19 cellular contexts compared by ENCODE assay signal in the genomic region with DNA sequence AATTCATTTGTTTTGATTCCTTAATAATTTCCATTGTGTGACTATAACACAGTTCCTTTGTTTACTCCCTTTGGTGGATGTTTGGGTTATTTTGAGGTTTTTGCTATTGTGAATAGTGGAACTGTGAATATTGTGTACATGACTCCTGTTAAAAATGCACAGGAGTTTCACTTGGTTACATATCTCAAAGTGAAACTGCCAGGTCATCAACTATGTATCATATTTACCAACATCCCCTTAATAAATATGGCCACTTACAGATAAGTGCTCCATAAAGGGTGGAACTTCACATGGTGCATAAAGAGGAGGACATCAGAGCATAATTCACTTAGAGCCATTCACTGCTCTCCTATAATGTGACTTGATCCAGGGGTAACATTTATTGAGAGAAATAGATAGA.
A peak's percentile ranks its signal among the peaks of the same experiment; 100 is the strongest.
DNase-seq lines count a peak whose midpoint lies in the region; ATAC-seq, FAIRE-seq and TF ChIP-seq lines count a peak whose summit lies in the region.
"Had no signal": no experiment of that assay in that cellular context is flagged by ENCODE, and none has a peak within 500 bp of the region (broad histone marks: within the 10 kb centered on the region; RNA-seq: fewer than 3 reads in every experiment).

No MANE protein-coding gene starts in this region.

- BruUV-seq in HepG2 (replicated peaks; lab: Mats Ljungman, UMichigan), result no TSS peak
- no TSS peak for BruUV-seq in mammary epithelial cell (replicated peaks; lab: Mats Ljungman, UMichigan)

- POLR2A ChIA-PET in HepG2 (lab: Yijun Ruan, JAX), result no interaction called here

- H3K79me2 ChIP-seq in HepG2 (ENCODE audit: insufficient read depth, low read length), result no peaks in the 10 kb centered on the region
- no peaks in the 10 kb centered on the region for H3K79me2 ChIP-seq in KMS-11 (ENCODE audit: insufficient read depth, low read depth)
- no peaks in the 10 kb centered on the region for H3K79me2 ChIP-seq in mammary epithelial cell (ENCODE audit: insufficient read depth, low read length)

- CTCF ChIA-PET in HepG2 (lab: Yijun Ruan, JAX; ENCODE audit: low intra/inter-chr PET ratio, low total read pairs) (no interaction called here), mammary epithelial cell (lab: Charles Lee; ENCODE audit: low non-redundant PET) (no interaction called here)

- H3K9me3 ChIP-seq in HepG2 (ENCODE audit: low read length), result no peaks in the 10 kb centered on the region
- H3K9me3 ChIP-seq in right lobe of liver, result no peaks in the 10 kb centered on the region
- H3K9me3 ChIP-seq in mammary epithelial cell (replicated peaks; ENCODE audit: insufficient read depth, low read length), result no peaks in the 10 kb centered on the region

- TF ChIP-seq EP300 in HepG2 (IDR thresholded peaks at IDR 0.05; ENCODE audit: low read depth in 2 of 2, low read length in 2 of 2), result no peak
- no peak for TF ChIP-seq EP300 in HepG2 (CRISPR knock-in tag; IDR thresholded peaks at IDR 0.05; ENCODE audit: borderline replicate concordance)

- FAIRE-seq in HepG2 (lab: Jason Lieb, UNC) (no peak), urothelium cell line (lab: Jason Lieb, UNC) (no peak)
- FAIRE-seq: GM12892, GM19239, H1 had no signal

- dilution Hi-C loops in mammary epithelial cell (cut with HindIII; ENCODE audit: low sequenced_read_pairs), result no loop called here

- H3K4me2 ChIP-seq in HepG2 (ENCODE audit: low read depth, low read length), result no peak overlapping the region
- peak overlapping the region; percentile 52 for H3K4me2 ChIP-seq in KMS-11
- no peak overlapping the region for H3K4me2 ChIP-seq in mammary epithelial cell (ENCODE audit: insufficient read depth, low read depth, low read length)

- no peak for TF ChIP-seq RAD21 in HepG2 (CRISPR knock-in tag; IDR thresholded peaks at IDR 0.05)

- H3K36me3 ChIP-seq in HepG2 (replicated peaks in 1 of 2; ENCODE audit: control insufficient read depth in 1 of 2, insufficient read depth in 2 of 2, low read length in 2 of 2) (no peaks in the 10 kb centered on the region), right lobe of liver (no peaks in the 10 kb centered on the region), KMS-11 (ENCODE audit: insufficient read depth) (no peaks in the 10 kb centered on the region), mammary epithelial cell (ENCODE audit: insufficient read depth, low read length) (no peaks in the 10 kb centered on the region)

- ATAC-seq in HepG2 (no peak), right lobe of liver (no peak)

- H2AFZ ChIP-seq in HepG2 (ENCODE audit: low read length) (no peak overlapping the region), KMS-11 (ENCODE audit: low read depth) (no peak overlapping the region), mammary epithelial cell (ENCODE audit: low read depth, low read length) (no peak overlapping the region)
- H2AFZ ChIP-seq: GM23248 had no signal

- TF ChIP-seq CTCF in HepG2 (CRISPR knock-in tag; IDR thresholded peaks at IDR 0.05) (no peak), right lobe of liver (IDR thresholded peaks at IDR 0.05) (no peak), KMS-11 (conservative IDR thresholded peaks at IDR 0.05; ENCODE audit: low read depth, low read length) (no peak), mammary epithelial cell (conservative IDR thresholded peaks at IDR 0.05 in 1 of 2, IDR thresholded peaks at IDR 0.05 in 1 of 2; ENCODE audit: extremely low read depth in 1 of 2, insufficient read depth in 1 of 2, low read depth in 1 of 2, low read length in 2 of 2) (no peak)

- no peaks in the 10 kb centered on the region for H3K27me3 ChIP-seq in HepG2 (ENCODE audit: control insufficient read depth in 1 of 2, insufficient read depth in 2 of 2, low read length in 2 of 2)
- H3K27me3 ChIP-seq in right lobe of liver, result no peaks in the 10 kb centered on the region
- no peaks in the 10 kb centered on the region for H3K27me3 ChIP-seq in KMS-11 (ENCODE audit: insufficient read depth, low read depth)
- no peaks in the 10 kb centered on the region for H3K27me3 ChIP-seq in mammary epithelial cell (ENCODE audit: insufficient read depth, low read length)

- TF ChIP-seq POLR2A in HepG2 (IDR thresholded peaks at IDR 0.05; ENCODE audit: insufficient read depth in 1 of 2, low read depth in 2 of 2, low read length in 2 of 2), result no peak
- no peak for TF ChIP-seq POLR2A in right lobe of liver (IDR thresholded peaks at IDR 0.05)

- H3K27ac ChIP-seq in HepG2 (ENCODE audit: extremely low read length, insufficient read depth, low read length) (no peak overlapping the region), right lobe of liver (no peak overlapping the region), KMS-11 (no peak overlapping the region), mammary epithelial cell (ENCODE audit: insufficient read depth, low read depth, low read length) (no peak overlapping the region)
- H3K27ac ChIP-seq: GM23248 had no signal

- H4K20me1 ChIP-seq in HepG2 (ENCODE audit: insufficient read depth, low read length), result no peaks in the 10 kb centered on the region
- no peaks in the 10 kb centered on the region for H4K20me1 ChIP-seq in KMS-11 (ENCODE audit: insufficient read depth)
- no peaks in the 10 kb centered on the region for H4K20me1 ChIP-seq in mammary epithelial cell (ENCODE audit: insufficient read depth, low read length)

- H3K4me1 ChIP-seq in HepG2 (ENCODE audit: insufficient read depth, low read length) (no peaks in the 10 kb centered on the region), right lobe of liver (no peaks in the 10 kb centered on the region), KMS-11 (ENCODE audit: low read depth, poor library complexity, severe bottlenecking) (peaks cover 71% of the 10 kb centered on the region), mammary epithelial cell (ENCODE audit: insufficient read depth, low read length) (no peaks in the 10 kb centered on the region)

- in situ Hi-C loops in HepG2 (cut with HindIII; ENCODE audit: extremely low pct_ligation_motif_present, low pct_unique_long_range_greater_than_20kb) (no loop called here), mammary epithelial cell (cut with MboI; ENCODE audit: low sequenced_read_pairs in 2 of 2) (no loop called here)

- H3K4me3 ChIP-seq in HepG2 (replicated peaks in 1 of 3; ENCODE audit: insufficient read depth in 1 of 3, low read depth in 2 of 3, low read length in 3 of 3), result no peak overlapping the region
- no peak overlapping the region for H3K4me3 ChIP-seq in right lobe of liver
- H3K4me3 ChIP-seq in KMS-11 (IDR thresholded peaks at IDR 0.05; ENCODE audit: insufficient read depth, low read depth, low read length), result no peak overlapping the region
- no peak overlapping the region for H3K4me3 ChIP-seq in mammary epithelial cell (replicated peaks in 1 of 3; ENCODE audit: insufficient read depth in 1 of 3, low read depth in 2 of 3, low read length in 3 of 3)
- H3K4me3 ChIP-seq: GM23248 had no signal

- intact Hi-C loops in HepG2 (cut with micrococcal nuclease; ENCODE audit: unreplicated experiment) (no loop called here), right lobe of liver (cut with DNase I) (no loop called here), mammary epithelial cell (cut with micrococcal nuclease) (no loop called here)

- H3K9ac ChIP-seq in HepG2 (ENCODE audit: insufficient read depth, low read depth, low read length) (no peak overlapping the region), KMS-11 (no peak overlapping the region), mammary epithelial cell (ENCODE audit: insufficient read depth, low read length) (no peak overlapping the region)
- H3K9ac ChIP-seq: GM23248 had no signal

- no peak for DNase-seq in HepG2 (ENCODE audit: low spot score)
- DNase-seq in right lobe of liver, result no peak
- DNase-seq in OCI-M1 (lab: John Stamatoyannopoulos, UW), result peak; percentile 6
- DNase-seq in urothelium cell line (ENCODE audit: low spot score), result no peak
- DNase-seq in mammary epithelial cell, result no peak
- DNase-seq: 8988T; C1 segment of cervical spinal cord; Calu3; CD4-positive, alpha-beta memory T cell; COR-L47; DMS53; DMS79 treated with DMSO at 0.1 percent for 48 hours; GM23248; H7; HCEC 1CT had no signal

TF ChIP-seq in HepG2, 621 proteins besides CTCF, POLR2A, EP300 and RAD21:
- no peak for TF ChIP-seq STAT5B (CRISPR knock-in tag; IDR thresholded peaks at IDR 0.05)
- TF ChIP-seq MAFK (conservative IDR thresholded peaks at IDR 0.05 in 1 of 2, IDR thresholded peaks at IDR 0.05 in 1 of 2; ENCODE audit: low read length in 2 of 2), result peak; percentile 60 to 66
- no peak for TF ChIP-seq HNRNPH1 (optimal IDR thresholded peaks at IDR 0.05; ENCODE audit: low read depth, low read length)
- TF ChIP-seq JARID2 (CRISPR knock-in tag; IDR thresholded peaks at IDR 0.05; ENCODE audit: insufficient replicate concordance), result no peak
- TF ChIP-seq HES4 (CRISPR knock-in tag; IDR thresholded peaks at IDR 0.05; ENCODE audit: borderline replicate concordance), result no peak
- no peak for TF ChIP-seq ZNF143 (CRISPR knock-in tag; IDR thresholded peaks at IDR 0.05)
- peak; percentile 46; the same call in 1 of the 2 replicates for TF ChIP-seq MAFF (IDR thresholded peaks at IDR 0.05; ENCODE audit: low read depth, low read length)
- TF ChIP-seq MIER2 (CRISPR knock-in tag; IDR thresholded peaks at IDR 0.05), result no peak
TF ChIP-seq in HepG2: peak in this region for 2.
